Comparison of ENCODE assay signal across 9 cellular contexts in genomic region chr1:44675186-44675585, GRCh38. TPM values are rescaled to one million over a fixed set of nuclear protein-coding genes. Genes with fewer than 3 reads are reported as not detected.
DNase-seq lines count a peak whose midpoint lies in the region; ATAC-seq, FAIRE-seq and TF ChIP-seq lines count a peak whose summit lies in the region.
"Had no signal": no experiment of that assay in that cellular context is flagged by ENCODE, and none has a peak within 500 bp of the region (broad histone marks: within the 10 kb centered on the region; RNA-seq: fewer than 3 reads in every experiment).

No MANE protein-coding gene starts in this region.

- H3K4me1 ChIP-seq in GM12878 (ENCODE audit: control insufficient read depth, insufficient read depth, low read length) (peaks cover 64% of the 10 kb centered on the region), mucosa of rectum (ENCODE audit: control insufficient read depth in 2 of 2, insufficient read depth in 2 of 2, low read length in 2 of 2) (peaks cover 25 to 38% of the 10 kb centered on the region in 2 donors)

- H3K27ac Mint-ChIP-seq in activated naive CD4-positive, alpha-beta T cell treated with anti-CD3 and anti-CD28 coated beads, Interleukin-2, amount 10 ng/mL, durations not matched to agents 7 days and 5 days = peak overlapping the region; percentile 21
- peak overlapping the region; percentile 95 for H3K27ac Mint-ChIP-seq in type B pancreatic cell

- peak overlapping the region; percentile 96 for H2AFZ ChIP-seq in GM12878 (ENCODE audit: control insufficient read depth, low read depth, low read length)

- H4K20me1 ChIP-seq in GM12878 (ENCODE audit: control insufficient read depth, insufficient read depth) = no peaks in the 10 kb centered on the region

- WGBS in GM12878 (ENCODE audit: insufficient coverage, insufficient replicate concordance, low lambda C conversion rate, missing lambda C conversion rate) = 72% methylated on average over 7 of the region's 7 CpGs

- no peaks in the 10 kb centered on the region for H3K9me3 Mint-ChIP-seq in activated naive CD4-positive, alpha-beta T cell treated with anti-CD3 and anti-CD28 coated beads, Interleukin-2, amount 10 ng/mL, durations not matched to agents 7 days and 5 days
- H3K9me3 Mint-ChIP-seq in type B pancreatic cell = no peaks in the 10 kb centered on the region

- ATAC-seq in GM12878 (no peak), HG03039 (IDR thresholded peaks at IDR 0.05; ENCODE audit: unreplicated experiment) (no peak)

- peak overlapping the region; percentile 64 for H3K4me3 ChIP-seq in GM12878
- peak overlapping the region; percentile 82 to 85 for H3K4me3 ChIP-seq in mucosa of rectum (ENCODE audit: low read length in 2 of 2)

- in situ Hi-C loops in GM12878 (cut with MboI) = no loop called here

- H3K4me3 Mint-ChIP-seq in activated naive CD4-positive, alpha-beta T cell treated with anti-CD3 and anti-CD28 coated beads, Interleukin-2, amount 10 ng/mL, durations not matched to agents 7 days and 5 days = peak overlapping the region; percentile 82
- peak overlapping the region; percentile 92 for H3K4me3 Mint-ChIP-seq in type B pancreatic cell

- H3K27me3 ChIP-seq in GM12878 (replicated peaks in 1 of 2; ENCODE audit: control insufficient read depth in 2 of 2, insufficient read depth in 2 of 2, low read length in 1 of 2) (no peaks in the 10 kb centered on the region), mucosa of rectum (ENCODE audit: control insufficient read depth in 2 of 2, insufficient read depth in 2 of 2, low read length in 2 of 2) (no peaks in the 10 kb centered on the region)
- H3K27me3 ChIP-seq: adrenal gland had no signal

- RAD21 ChIA-PET in GM12878 (lab: Charles Lee; ENCODE audit: unreplicated experiment) = interaction anchor here (1.2 to 2.5 kb wide), 4 partner anchors 9 to 627 kb away, joined by 3 to 11 read pairs (median 8); no protein-coding TSS in a partner anchor

- H3K4me2 ChIP-seq in GM12878 (ENCODE audit: control insufficient read depth, insufficient read depth) = peak overlapping the region; percentile 94

- no peak for TF ChIP-seq POLR2A in GM12878 (IDR thresholded peaks at IDR 0.05; ENCODE audit: low read depth, low read length)

- peaks cover 25% of the 10 kb centered on the region for H3K4me1 Mint-ChIP-seq in activated naive CD4-positive, alpha-beta T cell treated with anti-CD3 and anti-CD28 coated beads, Interleukin-2, amount 10 ng/mL, durations not matched to agents 7 days and 5 days
- H3K4me1 Mint-ChIP-seq in type B pancreatic cell (ENCODE audit: unreplicated experiment) = peaks cover 33% of the 10 kb centered on the region

- H3K9ac ChIP-seq in GM12878 (ENCODE audit: control insufficient read depth, insufficient read depth, low read length) = peak overlapping the region; percentile 71; the same call in 1 of the 2 replicates
- peak overlapping the region; percentile 64 to 69 for H3K9ac ChIP-seq in mucosa of rectum (ENCODE audit: low read depth in 1 of 2, low read length in 2 of 2)

- CTCF ChIA-PET in activated naive CD4-positive, alpha-beta T cell treated with anti-CD3 and anti-CD28 coated beads, Interleukin-2, amount 10 ng/mL, durations not matched to agents 7 days and 5 days (lab: Charles Lee) = interaction anchor here (0.6 to 2.0 kb wide), 5 partner anchors 16 to 55 kb away, joined by 3 to 13 read pairs (median 3); partner anchors contain the start of gene RNU5D-1
- CTCF ChIA-PET in GM12878 (lab: Yijun Ruan, JAX) = interaction anchor here (0.8 to 3.6 kb wide), 10 partner anchors 9 to 46 kb away, joined by 3 to 18 read pairs (median 8); no protein-coding TSS in a partner anchor

- H3K36me3 ChIP-seq in GM12878 (ENCODE audit: control insufficient read depth in 2 of 2, insufficient read depth in 2 of 2, low read length in 1 of 2) (no peaks in the 10 kb centered on the region; a peak in 1 of 4 replicates), mucosa of rectum (ENCODE audit: control insufficient read depth in 2 of 2, insufficient read depth in 2 of 2, low read length in 2 of 2) (no peaks in the 10 kb centered on the region)
- H3K36me3 ChIP-seq: adrenal gland had no signal

- no peaks in the 10 kb centered on the region for H3K36me3 Mint-ChIP-seq in activated naive CD4-positive, alpha-beta T cell treated with anti-CD3 and anti-CD28 coated beads, Interleukin-2, amount 10 ng/mL, durations not matched to agents 7 days and 5 days
- peaks cover 5% of the 10 kb centered on the region for H3K36me3 Mint-ChIP-seq in type B pancreatic cell

- no peak for TF ChIP-seq EP300 in GM12878 (IDR thresholded peaks at IDR 0.05; ENCODE audit: borderline replicate concordance in 1 of 2, control insufficient read depth in 1 of 2, low read depth in 2 of 2, low read length in 2 of 2)

- H3K27ac ChIP-seq in GM12878 (ENCODE audit: control insufficient read depth, insufficient read depth) = peak overlapping the region; percentile 83
- peak overlapping the region; percentile 98 to 99 for H3K27ac ChIP-seq in mucosa of rectum (ENCODE audit: low read depth in 2 of 2, low read length in 2 of 2)

- peaks cover 3% of the 10 kb centered on the region for H3K27me3 Mint-ChIP-seq in activated naive CD4-positive, alpha-beta T cell treated with anti-CD3 and anti-CD28 coated beads, Interleukin-2, amount 10 ng/mL, durations not matched to agents 7 days and 5 days
- no peaks in the 10 kb centered on the region for H3K27me3 Mint-ChIP-seq in type B pancreatic cell

- POLR2A ChIA-PET in GM12878 (lab: Charles Lee) = interaction anchor here (1.1 to 5.3 kb wide), 6 partner anchors 9 to 134 kb away, joined by 3 to 29 read pairs (median 10); no protein-coding TSS in a partner anchor

- FAIRE-seq in GM12878 (lab: Jason Lieb, UNC) = no peak

- peaks cover 8% of the 10 kb centered on the region for H3K79me2 ChIP-seq in GM12878 (ENCODE audit: control insufficient read depth, insufficient read depth, low read length)

- no TSS peak for BruUV-seq in GM12878 (replicated peaks; lab: Mats Ljungman, UMichigan)

- H3K9me3 ChIP-seq in GM12878 (replicated peaks; ENCODE audit: control insufficient read depth, insufficient read depth, low read length) = no peaks in the 10 kb centered on the region
- no peaks in the 10 kb centered on the region for H3K9me3 ChIP-seq in mucosa of rectum (ENCODE audit: control insufficient read depth in 2 of 2, low read length in 2 of 2)
- H3K9me3 ChIP-seq: adrenal gland had no signal

- no peak for DNase-seq in activated naive CD4-positive, alpha-beta T cell treated with anti-CD3 and anti-CD28 coated beads, Interleukin-2, amount 10 ng/mL, durations not matched to agents 7 days and 5 days
- no peak for DNase-seq in activated naive CD4-positive, alpha-beta T cell treated with Interleukin-2 at 50 U/mL for 16 hours
- DNase-seq in GM12878 (ENCODE audit: low read depth, low spot score) = no peak
- DNase-seq in type B pancreatic cell (ENCODE audit: extremely low spot score, unreplicated experiment) = no peak
- no peak for DNase-seq in AG20443 (ENCODE audit: low spot score)
- DNase-seq in RKO (ENCODE audit: low spot score) = no peak

- TF ChIP-seq CTCF in GM12878 (IDR thresholded peaks at IDR 0.05 in 2 of 3, conservative IDR thresholded peaks at IDR 0.05 in 1 of 3; ENCODE audit: control insufficient read depth in 2 of 3, extremely low read depth in 1 of 3, insufficient read depth in 1 of 3, low read depth in 3 of 3, low read length in 3 of 3) = no peak
- TF ChIP-seq CTCF in type B pancreatic cell (conservative IDR thresholded peaks at IDR 0.05) = no peak

- TF ChIP-seq RAD21 in GM12878 (IDR thresholded peaks at IDR 0.05; ENCODE audit: insufficient read depth, low read depth, low read length) = no peak

- intact Hi-C loops in GM12878 (cut with micrococcal nuclease; ENCODE audit: unreplicated experiment) = loop anchor here (2.0 kb wide), 1 partner anchor 40 kb away; no protein-coding TSS in a partner anchor

- SMC1A ChIA-PET in GM12878 (lab: Charles Lee; ENCODE audit: uncharacterized antibody, unreplicated experiment) = interaction anchor here (0.6 to 6.7 kb wide), 6 partner anchors 9 to 67 kb away, joined by 3 to 76 read pairs (median 8); no protein-coding TSS in a partner anchor

RNA-seq across cellular contexts. Expression of gene ARMH1, which starts 0.7 kb away (rescaled TPM):
- total RNA-seq in GM12878 (2013; cell fraction: nucleolus; rRNA removed) = 3.4 and 5.6 TPM in 2 replicates
- 17.1 and 26.5 TPM in 2 replicates for total RNA-seq in GM12878 (2014; rRNA removed)
- 8.5 and 10.3 TPM in 2 replicates for total RNA-seq in GM12878 (2014; rRNA removed; fragmentation: Illumina TruSeq; extraction: Trizol)
- total RNA-seq in GM12878 (2021) = 15.9 and 18.1 TPM in 2 replicates
- 0.87 TPM for polyA plus RNA-seq in GM12878 (2011; ENCODE audit: low read depth)
- 1.7 and 2.6 TPM in 2 replicates for polyA plus RNA-seq in GM12878 (2011; rRNA removed)
- polyA plus RNA-seq in GM12878 (2011; cell fraction: cytosol; rRNA removed) = 2.3 and 4.7 TPM in 2 replicates
- 36.5 and 40.7 TPM in 2 replicates for polyA plus RNA-seq in GM12878 (2011; cell fraction: nucleus; rRNA removed)
- polyA plus RNA-seq in GM12878 (2012) = 7.7 and 10.3 TPM in 2 replicates
- 3.8 and 8.3 TPM in 2 replicates for polyA plus RNA-seq in GM12878 (2014; fragmentation: Illumina TruSeq; extraction: Trizol)
- 1 to 10 TPM in 1 of 2 experiments, under 1 TPM in 1; 0.93 to 1.8 TPM for polyA plus RNA-seq in GM12878 (2014; fragmentation: Nextera tagmentation; extraction: Ambion mirVana)
- 43.9 and 45.9 TPM in 2 replicates for polyA plus RNA-seq in GM12878 (2014; rRNA removed)
- 1 to 10 TPM; 5.6 to 8.1 TPM for polyA plus RNA-seq in GM12878 (2016; fragmentation: Nextera tagmentation; extraction: Ambion mirVana)
- 0.80 and 1.3 TPM in 2 replicates for polyA minus RNA-seq in GM12878 (2011; rRNA and poly(A)+ RNA removed)
- not detected in 2 replicates for polyA minus RNA-seq in GM12878 (2011; cell fraction: cytosol; rRNA and poly(A)+ RNA removed)
- polyA minus RNA-seq in GM12878 (2011; cell fraction: nucleus; rRNA and poly(A)+ RNA removed) = 0.48 and 1.9 TPM in 2 replicates
- 5.5 and 11.6 TPM in 2 replicates for total RNA-seq in type B pancreatic cell (ENCODE audit: low replicate concordance)

RNA-seq across cellular contexts. Expression of gene TMEM53, which starts 0.9 kb away (rescaled TPM):
- 6.8 and 6.9 TPM in 2 replicates for total RNA-seq in GM12878 (2013; cell fraction: nucleolus; rRNA removed)
- total RNA-seq in GM12878 (2014; rRNA removed) (11.7 and 16.7 TPM in 2 replicates), GM12878 (2014; rRNA removed; fragmentation: Illumina TruSeq; extraction: Trizol) (6.9 and 7.1 TPM in 2 replicates), GM12878 (2021) (13.2 and 13.8 TPM in 2 replicates), type B pancreatic cell (ENCODE audit: low replicate concordance) (6.6 and 9.1 TPM in 2 replicates)
- 4.5 TPM for polyA plus RNA-seq in GM12878 (2011; ENCODE audit: low read depth)
- polyA plus RNA-seq in GM12878 (2011; rRNA removed) (3.8 and 6.6 TPM in 2 replicates), GM12878 (2014; fragmentation: Illumina TruSeq; extraction: Trizol) (4.6 and 8.4 TPM in 2 replicates), GM12878 (2014; fragmentation: Nextera tagmentation; extraction: Ambion mirVana) (1 to 10 TPM; 3.1 to 6.2 TPM), GM12878 (2014; rRNA removed) (17.4 and 18.4 TPM in 2 replicates), GM12878 (2016; fragmentation: Nextera tagmentation; extraction: Ambion mirVana) (10 to 100 TPM; 22.5 to 23.9 TPM)
- 15.3 and 18.0 TPM in 2 replicates for polyA plus RNA-seq in GM12878 (2011; cell fraction: cytosol; rRNA removed)
- polyA plus RNA-seq in GM12878 (2011; cell fraction: nucleus; rRNA removed) = 10.2 and 12.0 TPM in 2 replicates
- 10.5 and 12.2 TPM in 2 replicates for polyA plus RNA-seq in GM12878 (2012)
- 5.7 and 11.4 TPM in 2 replicates for polyA minus RNA-seq in GM12878 (2011; rRNA and poly(A)+ RNA removed)
- 5.7 and 6.1 TPM in 2 replicates for polyA minus RNA-seq in GM12878 (2011; cell fraction: cytosol; rRNA and poly(A)+ RNA removed)
- polyA minus RNA-seq in GM12878 (2011; cell fraction: nucleus; rRNA and poly(A)+ RNA removed) = 2.7 and 3.1 TPM in 2 replicates

RNA-seq across cellular contexts. Expression of gene RNU5D-1, which starts 55.8 kb away (rescaled TPM):
- not detected in 2 replicates for total RNA-seq in GM12878 (2013; cell fraction: nucleolus; rRNA removed)
- total RNA-seq in GM12878 (2014; rRNA removed) = not detected in 2 replicates
- not detected in 2 replicates for total RNA-seq in GM12878 (2014; rRNA removed; fragmentation: Illumina TruSeq; extraction: Trizol)
- total RNA-seq in GM12878 (2021) = not detected in 2 replicates
- polyA plus RNA-seq in GM12878 (2011; ENCODE audit: low read depth) = not detected
- polyA plus RNA-seq in GM12878 (2011; rRNA removed) = not detected in 2 replicates
- polyA plus RNA-seq in GM12878 (2011; cell fraction: cytosol; rRNA removed) = not detected in 2 replicates
- polyA plus RNA-seq in GM12878 (2011; cell fraction: nucleus; rRNA removed) = not detected in 2 replicates
- polyA plus RNA-seq in GM12878 (2012) = not detected in 2 replicates
- not detected in 2 replicates for polyA plus RNA-seq in GM12878 (2014; fragmentation: Illumina TruSeq; extraction: Trizol)
- polyA plus RNA-seq in GM12878 (2014; fragmentation: Nextera tagmentation; extraction: Ambion mirVana) = not detected
- polyA plus RNA-seq in GM12878 (2014; rRNA removed) = not detected in 2 replicates
- not detected for polyA plus RNA-seq in GM12878 (2016; fragmentation: Nextera tagmentation; extraction: Ambion mirVana)
- polyA minus RNA-seq in GM12878 (2011; rRNA and poly(A)+ RNA removed) = under 0.01 and 3,585 TPM in 2 replicates
- 537 and 622 TPM in 2 replicates for polyA minus RNA-seq in GM12878 (2011; cell fraction: cytosol; rRNA and poly(A)+ RNA removed)
- under 0.01 TPM in 2 replicates for polyA minus RNA-seq in GM12878 (2011; cell fraction: nucleus; rRNA and poly(A)+ RNA removed)
- total RNA-seq in type B pancreatic cell (ENCODE audit: low replicate concordance) = not detected in 2 replicates
- total RNA-seq: adrenal gland had no signal
- polyA plus RNA-seq: adrenal gland had no signal
